Comparison of ENCODE assay signal across 16 cellular contexts in genomic region chr22:25281675-25282345, GRCh38.
A peak's percentile ranks its signal among the peaks of the same experiment; 100 is the strongest.
DNase-seq lines count a peak whose midpoint lies in the region; ATAC-seq and TF ChIP-seq lines count a peak whose summit lies in the region.
"Had no signal": no experiment of that assay in that cellular context is flagged by ENCODE, and none has a peak within 500 bp of the region (broad histone marks: within the 10 kb centered on the region; RNA-seq: fewer than 3 reads in every experiment).

No MANE protein-coding gene starts in this region.

- peaks cover 14% of the 10 kb centered on the region for H3K4me1 Mint-ChIP-seq in stimulated activated naive CD8-positive, alpha-beta T cell treated with anti-CD3 and anti-CD28 coated beads, Interleukin-15, Interleukin-2, amounts not matched to agents 100 ng/mL and 50 ng/mL, for 24 hours (ENCODE audit: low read depth)
- peaks cover 17% of the 10 kb centered on the region for H3K4me1 Mint-ChIP-seq in brain
- peaks cover 15% of the 10 kb centered on the region for H3K4me1 Mint-ChIP-seq in memory B cell

- TF ChIP-seq CTCF in brain (conservative IDR thresholded peaks at IDR 0.05) = no peak

- WGBS in GM23248 (ENCODE audit: low coverage in 1 of 2, low lambda C conversion rate in 2 of 2, missing lambda C conversion rate in 2 of 2), 2 experiments = 8% methylated on average over 26 of the region's 26 CpGs

- no peak overlapping the region for H2AFZ ChIP-seq in GM23248

- no peak overlapping the region for H3K4me2 ChIP-seq in GM23248 (ENCODE audit: unreplicated experiment)

- no peak overlapping the region for H3K9ac ChIP-seq in GM23248

- peaks cover 65% of the 10 kb centered on the region for H3K27me3 Mint-ChIP-seq in stimulated activated naive CD8-positive, alpha-beta T cell treated with anti-CD3 and anti-CD28 coated beads, Interleukin-15, Interleukin-2, amounts not matched to agents 100 ng/mL and 50 ng/mL, for 24 hours
- H3K27me3 Mint-ChIP-seq in brain = peaks cover 75% of the 10 kb centered on the region
- H3K27me3 Mint-ChIP-seq in memory B cell = peaks cover 23% of the 10 kb centered on the region

- H3K4me3 Mint-ChIP-seq in stimulated activated naive CD8-positive, alpha-beta T cell treated with anti-CD3 and anti-CD28 coated beads, Interleukin-15, Interleukin-2, amounts not matched to agents 100 ng/mL and 50 ng/mL, for 24 hours = peak overlapping the region; percentile 11
- H3K4me3 Mint-ChIP-seq in brain (peak overlapping the region; percentile 78 to 88 (median 83)), memory B cell (peak overlapping the region; percentile 88)

- H3K9me3 Mint-ChIP-seq in stimulated activated naive CD8-positive, alpha-beta T cell treated with anti-CD3 and anti-CD28 coated beads, Interleukin-15, Interleukin-2, amounts not matched to agents 100 ng/mL and 50 ng/mL, for 24 hours = no peaks in the 10 kb centered on the region
- H3K9me3 Mint-ChIP-seq in brain (peaks cover 0 to 6% (median 2%) of the 10 kb centered on the region in 5 experiments), memory B cell (no peaks in the 10 kb centered on the region)
- H3K9me3 Mint-ChIP-seq: activated CD4-positive, alpha-beta T cell treated with anti-CD3 and anti-CD28 coated beads, Interleukin-2, amount 10 ng/mL, durations not matched to agents 24 days and 14 days; activated T-helper 2 cell treated with anti-CD3 and anti-CD28 coated beads, Interferon-gamma antibody, Interleukin-2, Interleukin-4, amounts not matched to agents 10 μg/mL and 5 μg/mL and 100 μg/mL, durations not matched to agents 14 hours and 24 hours and 36 hours had no signal

- H3K9me3 ChIP-seq in GM23248 (ENCODE audit: low read depth) = no peaks in the 10 kb centered on the region
- H3K9me3 ChIP-seq: upper lobe of right lung had no signal

- H3K79me2 ChIP-seq in GM23248 (ENCODE audit: insufficient read depth) = no peaks in the 10 kb centered on the region

- H4K20me1 ChIP-seq in GM23248 (ENCODE audit: insufficient read depth) = no peaks in the 10 kb centered on the region

- no peaks in the 10 kb centered on the region for H3K4me1 ChIP-seq in GM23248 (ENCODE audit: insufficient read depth)
- H3K4me1 ChIP-seq: upper lobe of right lung had no signal

- in situ Hi-C loops in GM23248 (cut with MboI) = no loop called here

- no peaks in the 10 kb centered on the region for H3K36me3 Mint-ChIP-seq in stimulated activated naive CD8-positive, alpha-beta T cell treated with anti-CD3 and anti-CD28 coated beads, Interleukin-15, Interleukin-2, amounts not matched to agents 100 ng/mL and 50 ng/mL, for 24 hours (ENCODE audit: low read depth)
- no peaks in the 10 kb centered on the region for H3K36me3 Mint-ChIP-seq in brain
- H3K36me3 Mint-ChIP-seq in memory B cell = peaks cover 2% of the 10 kb centered on the region

- no peak for DNase-seq in stimulated activated naive CD8-positive, alpha-beta T cell treated with anti-CD3 and anti-CD28 coated beads, Interleukin-15, Interleukin-2, amounts not matched to agents 100 U/mL and 50 U/mL, for 24 hours
- DNase-seq in memory B cell (ENCODE audit: low spot score in 2 of 2) (peak in 1 of 2 donors; percentile 14), GM23248 (no peak)
- DNase-seq: activated CD4-positive, alpha-beta T cell treated with anti-CD3 and anti-CD28 coated beads, Interleukin-2, amount 10 ng/mL, durations not matched to agents 24 days and 14 days; central memory CD4-positive, alpha-beta T cell; kidney; NCI-H1417 treated with DMSO at 0.1 percent for 48 hours; NCI-H82; upper lobe of right lung had no signal

- H3K27me3 ChIP-seq in GM23248 (replicated peaks; ENCODE audit: insufficient read depth) = peaks cover 63% of the 10 kb centered on the region

- ATAC-seq in stimulated activated naive CD8-positive, alpha-beta T cell treated with anti-CD3 and anti-CD28 coated beads, Interleukin-15, Interleukin-2, amounts not matched to agents 100 U/mL and 50 U/mL, for 24 hours = no peak
- ATAC-seq in memory B cell (ENCODE audit: low read depth) (peak; percentile 68), HG03378 (IDR thresholded peaks at IDR 0.05; ENCODE audit: unreplicated experiment) (no peak), GM21786 (IDR thresholded peaks at IDR 0.05; ENCODE audit: unreplicated experiment) (no peak), HG02884 (IDR thresholded peaks at IDR 0.05; ENCODE audit: unreplicated experiment) (no peak)
- ATAC-seq: GM12878, upper lobe of right lung had no signal

- H3K9me2 ChIP-seq in GM23248 (ENCODE audit: insufficient read depth) = no peaks in the 10 kb centered on the region

- no peaks in the 10 kb centered on the region for H3K36me3 ChIP-seq in GM23248 (ENCODE audit: low read depth)
- H3K36me3 ChIP-seq: upper lobe of right lung had no signal

- no peak overlapping the region for H3K27ac Mint-ChIP-seq in stimulated activated naive CD8-positive, alpha-beta T cell treated with anti-CD3 and anti-CD28 coated beads, Interleukin-15, Interleukin-2, amounts not matched to agents 100 ng/mL and 50 ng/mL, for 24 hours
- peak overlapping the region in 1 of 5 experiments; percentile 53 for H3K27ac Mint-ChIP-seq in brain
- peak overlapping the region; percentile 86 for H3K27ac Mint-ChIP-seq in memory B cell
- H3K27ac Mint-ChIP-seq: activated CD4-positive, alpha-beta T cell treated with anti-CD3 and anti-CD28 coated beads, Interleukin-2, amount 10 ng/mL, durations not matched to agents 24 days and 14 days; activated T-helper 2 cell treated with anti-CD3 and anti-CD28 coated beads, Interferon-gamma antibody, Interleukin-2, Interleukin-4, amounts not matched to agents 10 μg/mL and 5 μg/mL and 100 μg/mL, durations not matched to agents 14 hours and 24 hours and 36 hours had no signal

- no peak overlapping the region for H3K27ac ChIP-seq in GM23248
- H3K27ac ChIP-seq: upper lobe of right lung had no signal

- H3K4me3 ChIP-seq in GM23248 = no peak overlapping the region
- H3K4me3 ChIP-seq: GM12878, upper lobe of right lung had no signal

- no peaks in the 10 kb centered on the region for H3F3A ChIP-seq in GM23248 (ENCODE audit: insufficient read depth)

Comparison
In these comparisons a context has a peak if more than half of its experiments do, and no peak if none do; other contexts are left out.
1. H3K4me3 Mint-ChIP-seq: peak in every context shown above with its lines; median percentile 88 in memory B cell; 83 in brain; 11 in stimulated activated naive CD8-positive, alpha-beta T cell treated with anti-CD3 and anti-CD28 coated beads, Interleukin-15, Interleukin-2, amounts not matched to agents 100 ng/mL and 50 ng/mL, for 24 hours.